In the genomic region with DNA sequence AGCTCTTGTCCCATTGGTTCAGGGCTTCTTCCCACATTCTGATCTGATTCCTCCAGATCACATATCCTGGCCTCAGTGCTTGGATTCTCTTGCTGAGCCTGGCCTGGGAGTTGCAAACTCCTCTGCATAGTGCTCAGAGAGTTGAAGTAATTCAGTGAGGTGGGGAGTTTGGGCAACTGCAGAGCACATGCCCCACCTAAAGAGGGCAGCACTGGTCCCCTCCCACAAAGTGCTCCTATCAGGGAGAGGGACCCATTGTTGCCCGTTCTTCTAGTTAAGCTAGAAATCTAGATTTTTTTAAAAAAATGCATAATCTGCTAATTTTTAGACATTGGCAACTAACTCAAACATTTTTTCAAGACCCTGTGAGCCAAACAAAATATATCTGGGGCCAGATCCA, we compare ENCODE assay signal across 9 cellular contexts. TPM values are rescaled to one million over a fixed set of nuclear protein-coding genes. Genes with fewer than 3 reads are reported as not detected.
DNase-seq lines count a peak whose midpoint lies in the region; ATAC-seq and TF ChIP-seq lines count a peak whose summit lies in the region.
"Had no signal": no experiment of that assay in that cellular context is flagged by ENCODE, and none has a peak within 500 bp of the region (broad histone marks: within the 10 kb centered on the region; RNA-seq: fewer than 3 reads in every experiment).

No MANE protein-coding gene starts in this region.

- DNase-seq in AG09309 (ENCODE audit: low read depth) (no peak), GM10266 (ENCODE audit: extremely low spot score) (no peak), SJCRH30 (peak; percentile 23 to 57), iPS-NIHi7 (ENCODE audit: extremely low spot score) (peak; percentile 70), NCI-H226 (no peak)
- DNase-seq in effector CD8-positive, alpha-beta T cell (lab: John Stamatoyannopoulos, UW), result no peak

- no peaks in the 10 kb centered on the region for H3K4me1 ChIP-seq in SJCRH30

- no peak overlapping the region for H3K27ac ChIP-seq in SJCRH30

- TF ChIP-seq CTCF in AG09309 (IDR thresholded peaks at IDR 0.05; ENCODE audit: control insufficient read depth, insufficient read depth, low read depth, low read length, missing control alignments) (peak; percentile 19), GM10266 (IDR thresholded peaks at IDR 0.05; ENCODE audit: control insufficient read depth, insufficient read depth, low read depth, missing control alignments) (peak; percentile 35)

- ATAC-seq in GM19035 (IDR thresholded peaks at IDR 0.05; ENCODE audit: unreplicated experiment), result no peak
- ATAC-seq in HG03039 (IDR thresholded peaks at IDR 0.05; ENCODE audit: unreplicated experiment), result no peak
- ATAC-seq: activated naive CD4-positive, alpha-beta T cell treated with anti-CD3 and anti-CD28 coated beads, Interleukin-2, amount 50 U/mL, for 72 hours had no signal

- H3K9me3 ChIP-seq in SJCRH30 (replicated peaks), result no peaks in the 10 kb centered on the region

- H3K4me3 ChIP-seq in AG09309 (ENCODE audit: control insufficient read depth, low read depth, low read length) (no peak overlapping the region), SJCRH30 (no peak overlapping the region)

- no peaks in the 10 kb centered on the region for H3K27me3 ChIP-seq in SJCRH30

- no peaks in the 10 kb centered on the region for H3K36me3 ChIP-seq in SJCRH30

RNA-seq across cellular contexts. Expression of gene CHN2, which starts 45.1 kb away (rescaled TPM):
- 3.5 and 4.7 TPM in 2 replicates for total RNA-seq in SJCRH30 (2014; rRNA removed; shearing (Covaris generic))

Comparison
In these comparisons a context has a peak if more than half of its experiments do, and no peak if none do; other contexts are left out.
1. DNase-seq: peak in SJCRH30 (2 of 2) and iPS-NIHi7 (single experiment); none in AG09309 (single experiment), GM10266 (single experiment), NCI-H226 (single experiment) and effector CD8-positive, alpha-beta T cell (single experiment).